In genomic region chr18:37254256-37254880, GRCh38 we compare ENCODE assay signal across 1 cellular context.
TF ChIP-seq lines count a peak whose summit lies in the region.

No MANE protein-coding gene starts in this region.

TF ChIP-seq in HepG2, 621 proteins besides CTCF, POLR2A, EP300 and RAD21 (continued from another document):
- TF ChIP-seq ZNF407 (CRISPR knock-in tag; IDR thresholded peaks at IDR 0.05; ENCODE audit: not compliant biosample characterization) (no peak), ZNF20 (CRISPR knock-in tag; IDR thresholded peaks at IDR 0.05) (no peak), ZFP36 (IDR thresholded peaks at IDR 0.05; ENCODE audit: borderline replicate concordance, low read depth, low read length, partially characterized antibody) (no peak), ZNF672 (CRISPR knock-in tag; IDR thresholded peaks at IDR 0.05) (no peak), ZNF556 (CRISPR knock-in tag; IDR thresholded peaks at IDR 0.05; ENCODE audit: borderline replicate concordance) (no peak)
TF ChIP-seq in HepG2: peak in this region for 0.
